ENCODE assay signal across 27 cellular contexts in genomic region chr20:50418890-50419642, GRCh38.
DNase-seq lines count a peak whose midpoint lies in the region; ATAC-seq and TF ChIP-seq lines count a peak whose summit lies in the region.
"Had no signal": no experiment of that assay in that cellular context is flagged by ENCODE, and none has a peak within 500 bp of the region (broad histone marks: within the 10 kb centered on the region; RNA-seq: fewer than 3 reads in every experiment).

No MANE protein-coding gene starts in this region.

- no peak for TF ChIP-seq POLR2A in gastrocnemius medialis (IDR thresholded peaks at IDR 0.05)

- H3K9me3 Mint-ChIP-seq in Calu3 (ENCODE audit: low read depth, unreplicated experiment), result no peaks in the 10 kb centered on the region
- H3K9me3 Mint-ChIP-seq in activated T-cell treated with anti-CD3 and anti-CD28 coated beads, Interleukin-2, amount 50 U/mL, for 24 hours, result no peaks in the 10 kb centered on the region
- H3K9me3 Mint-ChIP-seq: activated CD4-positive, alpha-beta T cell treated with anti-CD3 and anti-CD28 coated beads, Interleukin-2, amount 10 ng/mL, durations not matched to agents 24 days and 14 days; effector memory CD8-positive, alpha-beta T cell; neural crest cell had no signal

- ATAC-seq in left lobe of liver (peak; percentile 21), gastrocnemius medialis (no peak)
- ATAC-seq: activated T-cell treated with anti-CD3 and anti-CD28 coated beads, Interleukin-2, amount 50 U/mL, for 4 hours; effector memory CD8-positive, alpha-beta T cell; heart left ventricle; Panc1; WTC11 had no signal

- TF ChIP-seq CTCF in Calu3 (IDR thresholded peaks at IDR 0.05; ENCODE audit: unreplicated experiment) (no peak), gastrocnemius medialis (IDR thresholded peaks at IDR 0.05 in 4 of 5, conservative IDR thresholded peaks at IDR 0.05 in 1 of 5) (no peak), foreskin fibroblast (IDR thresholded peaks at IDR 0.05; ENCODE audit: low read depth, low read length) (no peak)

- H3K27me3 ChIP-seq in gastrocnemius medialis, result no peaks in the 10 kb centered on the region
- H3K27me3 ChIP-seq: BLaER1, heart left ventricle, testis had no signal

- in situ Hi-C loops in gastrocnemius medialis (cut with MboI; ENCODE audit: low sequenced_read_pairs in 4 of 4), result no loop called here

- intact Hi-C loops in Calu3 (cut with micrococcal nuclease; ENCODE audit: unreplicated experiment) (no loop called here), gastrocnemius medialis (cut with DNase I; ENCODE audit: low total_unique reads) (no loop called here)

- peaks cover 40% of the 10 kb centered on the region for H3K36me3 Mint-ChIP-seq in Calu3 (ENCODE audit: insufficient read depth, unreplicated experiment)
- H3K36me3 Mint-ChIP-seq in activated T-cell treated with anti-CD3 and anti-CD28 coated beads, Interleukin-2, amount 50 U/mL, for 24 hours (ENCODE audit: low read depth), result no peaks in the 10 kb centered on the region

- DNase-seq in Calu3, result no peak
- peak; percentile 56 for DNase-seq in NCI-H82 treated with DMSO at 0.1 percent for 48 hours (lab: John Stamatoyannopoulos, UW; ENCODE audit: unreplicated experiment)
- no peak for DNase-seq in left lobe of liver (ENCODE audit: low spot score)
- peak in 1 of 2 donors; percentile 77 for DNase-seq in gastrocnemius medialis
- DNase-seq in stimulated activated CD8-positive, alpha-beta memory T cell treated with anti-CD3 and anti-CD28 coated beads, Interleukin-4, amount 100 ng/mL, for 48 hours, result no peak
- no peak for DNase-seq in activated T-cell treated with anti-CD3 and anti-CD28 coated beads, Interleukin-2, amount 50 U/mL, for 24 hours
- no peak for DNase-seq in NCI-H2107 (lab: John Stamatoyannopoulos, UW)
- no peak for DNase-seq in foreskin fibroblast
- DNase-seq: activated CD4-positive, alpha-beta T cell treated with anti-CD3 and anti-CD28 coated beads, Interleukin-2, amount 10 ng/mL, durations not matched to agents 24 days and 14 days; activated gamma-delta T cell treated with Interleukin-2 at 50 U/mL for 16 hours; activated T-cell treated with anti-CD3 and anti-CD28 coated beads, Interleukin-2, amount 50 U/mL, for 4 hours; cortex of kidney; DMS153; effector memory CD8-positive, alpha-beta T cell; heart left ventricle; islet precursor cell; NCI-H1105; NCI-H187; NCI-H69; stimulated activated naive CD4-positive, alpha-beta T cell treated with Interleukin-2 at 50 U/mL for 16 hours; testis had no signal

- CTCF ChIA-PET in Calu3 (lab: Charles Lee), result no interaction called here

- H3K27ac Mint-ChIP-seq in Calu3 (ENCODE audit: unreplicated experiment), result peak overlapping the region; percentile 4
- no peak overlapping the region for H3K27ac Mint-ChIP-seq in activated T-cell treated with anti-CD3 and anti-CD28 coated beads, Interleukin-2, amount 50 U/mL, for 24 hours
- H3K27ac Mint-ChIP-seq: activated CD4-positive, alpha-beta T cell treated with anti-CD3 and anti-CD28 coated beads, Interleukin-2, amount 10 ng/mL, durations not matched to agents 24 days and 14 days; effector memory CD8-positive, alpha-beta T cell; WTC11 had no signal

- peak overlapping the region; percentile 14 to 99 (median 99) for H3K27ac ChIP-seq in gastrocnemius medialis
- H3K27ac ChIP-seq: BLaER1, parathyroid adenoma, testis had no signal

- peaks cover 45 to 54% of the 10 kb centered on the region in 2 donors for H3K4me1 ChIP-seq in gastrocnemius medialis

- no peak overlapping the region for H3K4me3 Mint-ChIP-seq in Calu3 (ENCODE audit: low read depth, unreplicated experiment)
- no peak overlapping the region for H3K4me3 Mint-ChIP-seq in activated T-cell treated with anti-CD3 and anti-CD28 coated beads, Interleukin-2, amount 50 U/mL, for 24 hours
- H3K4me3 Mint-ChIP-seq: activated CD4-positive, alpha-beta T cell treated with anti-CD3 and anti-CD28 coated beads, Interleukin-2, amount 10 ng/mL, durations not matched to agents 24 days and 14 days; activated T-cell treated with anti-CD3 and anti-CD28 coated beads, Interleukin-2, amount 50 U/mL, for 4 hours; effector memory CD8-positive, alpha-beta T cell; neural crest cell; WTC11 had no signal

- H3K27me3 Mint-ChIP-seq in Calu3 (ENCODE audit: unreplicated experiment), result no peaks in the 10 kb centered on the region
- peaks cover under 1% of the 10 kb centered on the region for H3K27me3 Mint-ChIP-seq in activated T-cell treated with anti-CD3 and anti-CD28 coated beads, Interleukin-2, amount 50 U/mL, for 24 hours

- peaks cover 0 to 4% (median 0%) of the 10 kb centered on the region in 3 donors for H3K9me3 ChIP-seq in gastrocnemius medialis
- H3K9me3 ChIP-seq: testis had no signal

- BruUV-seq in Calu3 (replicated peaks; lab: Mats Ljungman, UMichigan), result no TSS peak

- no peak overlapping the region for H3K4me3 ChIP-seq in gastrocnemius medialis
- no peak overlapping the region for H3K4me3 ChIP-seq in foreskin fibroblast (ENCODE audit: low read depth in 1 of 2, low read length in 2 of 2)
- H3K4me3 ChIP-seq: BLaER1, heart left ventricle, smooth muscle cell, testis had no signal

- H3K4me1 Mint-ChIP-seq in Calu3 (ENCODE audit: low read depth, unreplicated experiment), result peaks cover 60% of the 10 kb centered on the region
- H3K4me1 Mint-ChIP-seq in activated T-cell treated with anti-CD3 and anti-CD28 coated beads, Interleukin-2, amount 50 U/mL, for 24 hours (ENCODE audit: low read depth), result no peaks in the 10 kb centered on the region

- H3K36me3 ChIP-seq in gastrocnemius medialis, result no peaks in the 10 kb centered on the region
- H3K36me3 ChIP-seq: BLaER1, heart left ventricle had no signal
